ENCODE assay signal across 8 cellular contexts in the genomic region with DNA sequence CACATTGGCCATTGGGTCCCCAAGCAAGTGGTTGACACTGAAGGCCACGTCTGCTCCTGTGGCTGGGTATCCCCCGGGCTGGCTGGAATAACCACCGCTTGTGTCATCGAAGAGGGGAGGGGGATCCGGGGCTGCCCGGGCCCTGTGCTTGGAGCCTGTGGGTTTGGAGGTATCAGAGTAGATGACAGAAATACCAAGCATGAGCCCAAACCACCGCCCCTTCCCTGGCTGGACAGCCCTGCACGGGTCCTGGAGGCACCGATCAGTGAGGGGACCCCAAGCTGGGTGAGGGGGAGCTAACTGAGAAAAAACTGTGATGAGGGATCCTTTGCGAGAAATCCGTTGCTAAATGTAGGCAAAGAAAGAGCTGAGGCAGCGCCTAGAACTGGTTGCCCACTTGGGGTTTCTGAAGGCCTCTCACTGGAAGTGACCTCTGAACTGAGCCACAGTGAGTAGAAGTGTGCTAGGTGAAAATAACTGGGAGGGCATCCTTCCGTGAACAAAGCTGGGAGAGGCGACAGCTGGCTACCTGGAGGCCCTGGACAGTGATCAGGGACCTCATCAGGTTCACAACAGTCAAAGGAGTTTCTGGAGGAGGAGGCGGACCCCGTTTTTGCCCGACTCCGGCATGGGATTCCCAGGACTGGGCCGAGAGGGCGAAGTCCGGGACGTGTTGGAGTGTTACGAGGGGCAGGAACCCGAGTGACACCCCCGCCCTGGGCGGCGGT. TPM values are rescaled to one million over a fixed set of nuclear protein-coding genes. Genes with fewer than 3 reads are reported as not detected.
DNase-seq lines count a peak whose midpoint lies in the region; ATAC-seq and TF ChIP-seq lines count a peak whose summit lies in the region.

No MANE protein-coding gene starts in this region.

- no peaks in the 10 kb centered on the region for H4K20me1 ChIP-seq in GM23248 (ENCODE audit: insufficient read depth)

- CTCF ChIA-PET in A673 (lab: Charles Lee) = interaction anchor here (0.9 to 1.2 kb wide), 3 partner anchors 24 to 29 kb away, joined by 3 read pairs; no protein-coding TSS in a partner anchor

- H3K27me3 ChIP-seq in A673 (replicated peaks; ENCODE audit: insufficient read depth, low read depth, low read length, poor library complexity) = no peaks in the 10 kb centered on the region
- H3K27me3 ChIP-seq in GM23248 (replicated peaks; ENCODE audit: insufficient read depth) = peaks cover 11% of the 10 kb centered on the region
- H3K27me3 ChIP-seq in iPS-15b (ENCODE audit: control insufficient read depth, insufficient read depth, low read length) = peaks cover 24% of the 10 kb centered on the region

- no peak for TF ChIP-seq CTCF in A673 (conservative IDR thresholded peaks at IDR 0.05; ENCODE audit: low read depth, low read length)

- peak overlapping the region; percentile 97 for H3K9ac ChIP-seq in GM23248
- peak overlapping the region; percentile 89 for H3K9ac ChIP-seq in iPS-15b (ENCODE audit: low read depth, low read length)

- in situ Hi-C loops in GM23248 (cut with MboI) = no loop called here

- H3K4me2 ChIP-seq in GM23248 (ENCODE audit: unreplicated experiment) = peak overlapping the region; percentile 97

- peaks cover 39% of the 10 kb centered on the region for H3K4me1 Mint-ChIP-seq in activated T-helper 1 cell treated with anti-CD3 and anti-CD28 coated beads, Interleukin-12 subunit alpha, Interleukin-12 subunit beta, Interleukin-2, Interleukin-4 antibody, amounts not matched to agents 30 ng/mL and 10 ng/mL and 1 ng/mL, durations not matched to agents 14 hours and 24 hours and 36 hours (ENCODE audit: low read depth)

- H3K4me1 ChIP-seq in A673 (ENCODE audit: insufficient read depth, low read length, poor library complexity, severe bottlenecking) (peaks cover 19% of the 10 kb centered on the region), GM23248 (ENCODE audit: insufficient read depth) (peaks cover 14% of the 10 kb centered on the region; the same call in 1 of the 2 replicates), iPS-15b (ENCODE audit: control insufficient read depth, insufficient read depth, low read length) (no peaks in the 10 kb centered on the region)

- ATAC-seq in sciatic nerve = no peak

- peaks cover 9% of the 10 kb centered on the region for H3K36me3 Mint-ChIP-seq in activated T-helper 1 cell treated with anti-CD3 and anti-CD28 coated beads, Interleukin-12 subunit alpha, Interleukin-12 subunit beta, Interleukin-2, Interleukin-4 antibody, amounts not matched to agents 30 ng/mL and 10 ng/mL and 1 ng/mL, durations not matched to agents 14 hours and 24 hours and 36 hours (ENCODE audit: low read depth)

- BruUV-seq in A673 (replicated peaks; lab: Mats Ljungman, UMichigan) = TSS peak; percentile 39

- H3K79me2 ChIP-seq in GM23248 (ENCODE audit: insufficient read depth) = peaks cover 41% of the 10 kb centered on the region

- POLR2A ChIA-PET in A673 (lab: Charles Lee; ENCODE audit: low non-redundant PET) = interaction anchor here (0.7 to 1.2 kb wide), 2 partner anchors 24 to 317 kb away, joined by 3 to 5 read pairs; no protein-coding TSS in a partner anchor

- peak overlapping the region; percentile 95 for H3K4me3 Mint-ChIP-seq in activated T-helper 1 cell treated with anti-CD3 and anti-CD28 coated beads, Interleukin-12 subunit alpha, Interleukin-12 subunit beta, Interleukin-2, Interleukin-4 antibody, amounts not matched to agents 30 ng/mL and 10 ng/mL and 1 ng/mL, durations not matched to agents 14 hours and 24 hours and 36 hours

- peak overlapping the region; percentile 93 for H3K27ac Mint-ChIP-seq in activated T-helper 1 cell treated with anti-CD3 and anti-CD28 coated beads, Interleukin-12 subunit alpha, Interleukin-12 subunit beta, Interleukin-2, Interleukin-4 antibody, amounts not matched to agents 30 ng/mL and 10 ng/mL and 1 ng/mL, durations not matched to agents 14 hours and 24 hours and 36 hours

- H3K9me3 ChIP-seq in A673 (ENCODE audit: low read depth, low read length, poor library complexity, severe bottlenecking) (no peaks in the 10 kb centered on the region), GM23248 (ENCODE audit: low read depth) (no peaks in the 10 kb centered on the region), iPS-15b (ENCODE audit: control insufficient read depth, insufficient read depth, low read length) (no peaks in the 10 kb centered on the region)

- H3K9me2 ChIP-seq in GM23248 (ENCODE audit: insufficient read depth) = no peaks in the 10 kb centered on the region

- peak overlapping the region; percentile 77 for H3K4me3 ChIP-seq in A673 (ENCODE audit: low read depth, low read length, poor library complexity, severe bottlenecking)
- H3K4me3 ChIP-seq in GM23248 = peak overlapping the region; percentile 95
- peak overlapping the region; percentile 94 for H3K4me3 ChIP-seq in iPS-15b (ENCODE audit: low read depth, low read length)

- H3K27me3 Mint-ChIP-seq in activated T-helper 1 cell treated with anti-CD3 and anti-CD28 coated beads, Interleukin-12 subunit alpha, Interleukin-12 subunit beta, Interleukin-2, Interleukin-4 antibody, amounts not matched to agents 30 ng/mL and 10 ng/mL and 1 ng/mL, durations not matched to agents 14 hours and 24 hours and 36 hours (ENCODE audit: insufficient read depth) = peaks cover 23% of the 10 kb centered on the region

- intact Hi-C loops in A673 (cut with micrococcal nuclease; ENCODE audit: unreplicated experiment) = no loop called here
- intact Hi-C loops in activated T-helper 1 cell treated with anti-CD3 and anti-CD28 coated beads, Interleukin-12 subunit alpha, Interleukin-12 subunit beta, Interleukin-2, Interleukin-4 antibody, amounts not matched to agents 30 ng/mL and 10 ng/mL and 1 ng/mL, durations not matched to agents 14 hours and 24 hours and 36 hours (cut with micrococcal nuclease) = loop anchor here (2.0 kb wide), 1 partner anchor 1064 kb away; a partner anchor contains a TSS
- intact Hi-C loops in sciatic nerve (cut with DNase I) = no loop called here

- H3K27ac ChIP-seq in A673 (ENCODE audit: low read depth, low read length, poor library complexity, severe bottlenecking) = peak overlapping the region; percentile 91
- peak overlapping the region; percentile 99 for H3K27ac ChIP-seq in GM23248

- DNase-seq in A673 (ENCODE audit: low spot score) (no peak), GM23248 (peak; percentile 56), NCI-H526 treated with DMSO at 0.1 percent for 48 hours (lab: John Stamatoyannopoulos, UW) (no peak), sciatic nerve (ENCODE audit: low spot score) (no peak), NCI-H1436 (lab: John Stamatoyannopoulos, UW) (no peak)
- DNase-seq in activated T-helper 1 cell treated with anti-CD3 and anti-CD28 coated beads, Interleukin-12 subunit alpha, Interleukin-12 subunit beta, Interleukin-2, Interleukin-4 antibody, amounts not matched to agents 30 ng/mL and 10 ng/mL and 1 ng/mL, durations not matched to agents 14 hours and 24 hours and 36 hours (ENCODE audit: low spot score) = no peak
- peak; percentile 42 for DNase-seq in stimulated activated CD8-positive, alpha-beta memory T cell treated with anti-CD3 and anti-CD28 coated beads, Interleukin-4, amount 100 ng/mL, for 48 hours

- no peaks in the 10 kb centered on the region for H3K9me3 Mint-ChIP-seq in activated T-helper 1 cell treated with anti-CD3 and anti-CD28 coated beads, Interleukin-12 subunit alpha, Interleukin-12 subunit beta, Interleukin-2, Interleukin-4 antibody, amounts not matched to agents 30 ng/mL and 10 ng/mL and 1 ng/mL, durations not matched to agents 14 hours and 24 hours and 36 hours

- H3F3A ChIP-seq in GM23248 (ENCODE audit: insufficient read depth) = peaks cover 13% of the 10 kb centered on the region; the same call in 1 of the 2 replicates

- WGBS in GM23248 (ENCODE audit: low coverage in 1 of 2, low lambda C conversion rate in 2 of 2, missing lambda C conversion rate in 2 of 2), 2 experiments = 8% methylated on average over 27 of the region's 27 CpGs

- H3K36me3 ChIP-seq in A673 (ENCODE audit: insufficient read depth, low read length, poor library complexity, severe bottlenecking) (peaks cover 5% of the 10 kb centered on the region), GM23248 (ENCODE audit: low read depth) (no peaks in the 10 kb centered on the region), iPS-15b (ENCODE audit: control insufficient read depth, insufficient read depth, low read length) (peaks cover 18% of the 10 kb centered on the region)

- peak overlapping the region; percentile 48 for H2AFZ ChIP-seq in GM23248

RNA-seq across cellular contexts. Expression of a gene that starts 0.6 kb away (rescaled TPM):
- total RNA-seq in A673 (2021) (125 and 128 TPM in 2 replicates), sciatic nerve (61.1 TPM)
- total RNA-seq in GM23248 (2014; rRNA removed; shearing (Covaris generic)) = 193 and 222 TPM in 2 replicates
- 259 and 284 TPM in 2 replicates for polyA plus RNA-seq in GM23248 (2016; fragmentation: Nextera tagmentation; extraction: Ambion mirVana)
- total RNA-seq in activated T-helper 1 cell treated with anti-CD3 and anti-CD28 coated beads, Interleukin-12 subunit alpha, Interleukin-12 subunit beta, Interleukin-2, Interleukin-4 antibody, amounts not matched to agents 30 ng/mL and 10 ng/mL and 1 ng/mL, durations not matched to agents 14 hours and 24 hours and 36 hours = 125 and 127 TPM in 2 replicates

RNA-seq across cellular contexts. Expression of a gene that starts 3.4 kb away (rescaled TPM):
- total RNA-seq in A673 (2021) = 1.5 and 1.7 TPM in 2 replicates
- total RNA-seq in GM23248 (2014; rRNA removed; shearing (Covaris generic)) = 0.54 TPM in 1 of 2 replicates, not detected in the other
- polyA plus RNA-seq in GM23248 (2016; fragmentation: Nextera tagmentation; extraction: Ambion mirVana) = 0.19 and 0.33 TPM in 2 replicates
- not detected in 2 replicates for total RNA-seq in activated T-helper 1 cell treated with anti-CD3 and anti-CD28 coated beads, Interleukin-12 subunit alpha, Interleukin-12 subunit beta, Interleukin-2, Interleukin-4 antibody, amounts not matched to agents 30 ng/mL and 10 ng/mL and 1 ng/mL, durations not matched to agents 14 hours and 24 hours and 36 hours
- 0.31 TPM for total RNA-seq in sciatic nerve

RNA-seq across cellular contexts. Expression of a gene that starts 10.3 kb away (rescaled TPM):
- total RNA-seq in A673 (2021) (11.6 and 13.7 TPM in 2 replicates), sciatic nerve (1.3 TPM)
- total RNA-seq in GM23248 (2014; rRNA removed; shearing (Covaris generic)) = 1.4 TPM in 1 of 2 replicates, not detected in the other
- 0.39 and 0.50 TPM in 2 replicates for polyA plus RNA-seq in GM23248 (2016; fragmentation: Nextera tagmentation; extraction: Ambion mirVana)
- total RNA-seq in activated T-helper 1 cell treated with anti-CD3 and anti-CD28 coated beads, Interleukin-12 subunit alpha, Interleukin-12 subunit beta, Interleukin-2, Interleukin-4 antibody, amounts not matched to agents 30 ng/mL and 10 ng/mL and 1 ng/mL, durations not matched to agents 14 hours and 24 hours and 36 hours = 1.7 and 1.8 TPM in 2 replicates

RNA-seq across cellular contexts. Expression of a gene that starts 19.9 kb away (rescaled TPM):
- total RNA-seq in A673 (2021) = 171 and 186 TPM in 2 replicates
- 146 and 151 TPM in 2 replicates for total RNA-seq in GM23248 (2014; rRNA removed; shearing (Covaris generic))
- 86.7 and 92.1 TPM in 2 replicates for polyA plus RNA-seq in GM23248 (2016; fragmentation: Nextera tagmentation; extraction: Ambion mirVana)
- 123 and 124 TPM in 2 replicates for total RNA-seq in activated T-helper 1 cell treated with anti-CD3 and anti-CD28 coated beads, Interleukin-12 subunit alpha, Interleukin-12 subunit beta, Interleukin-2, Interleukin-4 antibody, amounts not matched to agents 30 ng/mL and 10 ng/mL and 1 ng/mL, durations not matched to agents 14 hours and 24 hours and 36 hours
- total RNA-seq in sciatic nerve = 112 TPM

RNA-seq across cellular contexts. Expression of a gene that starts 28.5 kb away (rescaled TPM):
- total RNA-seq in A673 (2021) = 97.8 and 111 TPM in 2 replicates
- 212 and 230 TPM in 2 replicates for total RNA-seq in GM23248 (2014; rRNA removed; shearing (Covaris generic))
- 616 and 629 TPM in 2 replicates for polyA plus RNA-seq in GM23248 (2016; fragmentation: Nextera tagmentation; extraction: Ambion mirVana)
- 0.10 TPM in 1 of 2 replicates, not detected in the other for total RNA-seq in activated T-helper 1 cell treated with anti-CD3 and anti-CD28 coated beads, Interleukin-12 subunit alpha, Interleukin-12 subunit beta, Interleukin-2, Interleukin-4 antibody, amounts not matched to agents 30 ng/mL and 10 ng/mL and 1 ng/mL, durations not matched to agents 14 hours and 24 hours and 36 hours
- 35.1 TPM for total RNA-seq in sciatic nerve

Comparison
In these comparisons a context has a peak if more than half of its experiments do, and no peak if none do; other contexts are left out.
1. DNase-seq: peak in GM23248 (single experiment) and stimulated activated CD8-positive, alpha-beta memory T cell treated with anti-CD3 and anti-CD28 coated beads, Interleukin-4, amount 100 ng/mL, for 48 hours (single experiment); none in A673 (single experiment), activated T-helper 1 cell treated with anti-CD3 and anti-CD28 coated beads, Interleukin-12 subunit alpha, Interleukin-12 subunit beta, Interleukin-2, Interleukin-4 antibody, amounts not matched to agents 30 ng/mL and 10 ng/mL and 1 ng/mL, durations not matched to agents 14 hours and 24 hours and 36 hours (single experiment), NCI-H526 treated with DMSO at 0.1 percent for 48 hours (single experiment), sciatic nerve (single experiment) and NCI-H1436 (single experiment).
2. Peak in every context shown above with its lines, with median percentiles within 50 percentile points of each other: H3K4me3 ChIP-seq.